Comparison of ENCODE assay signal across 8 cellular contexts in the genomic region with DNA sequence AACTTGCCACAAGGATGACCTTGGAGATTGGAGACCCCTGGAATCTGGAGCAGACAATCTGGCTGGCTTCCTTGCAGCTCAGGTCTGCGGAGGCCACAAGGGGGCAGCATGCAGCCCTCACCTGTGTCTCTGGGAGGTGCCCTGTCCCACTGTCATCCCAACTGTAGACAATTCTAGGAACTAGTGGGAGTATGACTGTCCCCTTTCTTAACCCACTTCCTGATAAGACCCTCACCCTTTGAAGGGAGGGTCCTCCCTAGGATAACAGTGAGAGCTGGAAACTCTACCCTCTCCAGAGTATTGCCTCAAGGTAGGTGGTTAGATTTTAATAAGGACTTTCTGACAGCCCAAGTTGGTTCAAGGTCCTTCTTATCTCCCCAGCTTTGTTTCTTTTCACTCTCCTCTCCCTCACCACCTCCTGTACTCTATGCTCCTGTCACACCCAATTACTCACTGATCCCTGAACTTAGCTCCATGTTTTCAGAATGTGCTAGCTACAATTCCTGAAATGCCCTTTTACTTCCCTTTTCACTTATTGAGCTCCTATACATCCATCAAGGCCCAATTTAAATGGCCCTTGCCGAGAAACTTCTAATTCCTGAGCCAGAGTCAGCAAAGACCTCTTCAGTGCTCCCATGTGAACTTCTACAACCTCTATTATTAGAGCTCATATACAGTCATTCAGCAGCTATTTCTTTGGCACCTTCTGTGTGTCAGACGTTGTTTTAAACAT. TPM values are rescaled to one million over a fixed set of nuclear protein-coding genes. Genes with fewer than 3 reads are reported as not detected.
DNase-seq lines count a peak whose midpoint lies in the region; ATAC-seq and TF ChIP-seq lines count a peak whose summit lies in the region.

No MANE protein-coding gene starts in this region.

- TF ChIP-seq CTCF in NB4 (IDR thresholded peaks at IDR 0.05; ENCODE audit: low read depth, low read length) (peak; percentile 90), natural killer cell (IDR thresholded peaks at IDR 0.05) (peak; percentile 72), stomach (IDR thresholded peaks at IDR 0.05) (peak in 4 of 7 experiments; percentile 63 to 77 (median 72))

- no peak for TF ChIP-seq POLR2A in NB4 (IDR thresholded peaks at IDR 0.05; ENCODE audit: extremely low read depth, insufficient read length)
- no peak for TF ChIP-seq POLR2A in stomach (IDR thresholded peaks at IDR 0.05)

- H3K4me1 ChIP-seq in stomach, result peaks cover 0 to 15% (median 12%) of the 10 kb centered on the region in 4 donors

- 16 to 43% (median 24%) methylated on average over 3 of the region's 3 CpGs for WGBS in stomach, 5 donors

- H3K36me3 ChIP-seq in stomach, result peaks cover 18 to 51% (median 47%) of the 10 kb centered on the region in 4 donors

- H3K9me3 ChIP-seq in stomach, result no peaks in the 10 kb centered on the region

- no peak for TF ChIP-seq EP300 in stomach (IDR thresholded peaks at IDR 0.05)

- H3K4me3 ChIP-seq in NB4 (ENCODE audit: low read depth, low read length) (no peak overlapping the region), stomach (no peak overlapping the region)

- peaks cover 0 to 29% of the 10 kb centered on the region in 2 donors for H3K4me1 Mint-ChIP-seq in natural killer cell

- ATAC-seq in natural killer cell (peak; percentile 49 to 77 (median 66)), HG03442 (IDR thresholded peaks at IDR 0.05; ENCODE audit: unreplicated experiment) (no peak)

- H3K36me3 Mint-ChIP-seq in natural killer cell, result peaks cover 6% of the 10 kb centered on the region

- no peak overlapping the region for H3K27ac ChIP-seq in stomach

- peak; percentile 54 for DNase-seq in Daoy (ENCODE audit: low read depth)
- DNase-seq in NB4 (ENCODE audit: low read depth), result peak; percentile 54
- peak; percentile 63 to 67 for DNase-seq in activated CD4-positive, alpha-beta T cell treated with anti-CD3 and anti-CD28 coated beads, Interleukin-2, amount 50 U/mL, for 4 hours
- peak; percentile 54 for DNase-seq in effector CD8-positive, alpha-beta T cell (lab: John Stamatoyannopoulos, UW)
- peak; percentile 51 for DNase-seq in natural killer cell
- DNase-seq in stomach, result peak; percentile 66
- DNase-seq in HuH-7.5 (ENCODE audit: low spot score), result no peak

- no peak overlapping the region for H3K4me3 Mint-ChIP-seq in natural killer cell

- H3K27ac Mint-ChIP-seq in natural killer cell, result peak overlapping the region in 1 of 2 donors; percentile 10

- no peaks in the 10 kb centered on the region for H3K27me3 ChIP-seq in stomach

- intact Hi-C loops in natural killer cell (cut with micrococcal nuclease), result loop anchor here (1.0 kb wide), 2 partner anchors 76 to 178 kb away; no protein-coding TSS in a partner anchor
- intact Hi-C loops in stomach (cut with DNase I; ENCODE audit: low total_unique reads), result loop anchor here (10.0 kb wide), 1 partner anchor 70 kb away; no protein-coding TSS in a partner anchor

- H3K9me3 Mint-ChIP-seq in natural killer cell, result no peaks in the 10 kb centered on the region

- no peaks in the 10 kb centered on the region for H3K27me3 Mint-ChIP-seq in natural killer cell (ENCODE audit: low read depth in 2 of 2)

RNA-seq across cellular contexts. Expression of a gene that starts 9.2 kb away (rescaled TPM):
- total RNA-seq in Daoy (2014; rRNA removed; shearing (Covaris generic)), result 0.17 TPM in 1 of 2 replicates, not detected in the other
- total RNA-seq in natural killer cell, result under 1 TPM; 0.14 to 0.45 (median 0.35) TPM
- total RNA-seq in stomach, result 1 to 10 TPM in 2 of 5 donors, under 1 TPM in 2, not detected in 1; 0.55 to 7.6 (median 2.5) TPM
- polyA plus RNA-seq in stomach, result 1 to 10 TPM in 1 of 3 donors, under 1 TPM in 2; 0.31 to 2.2 (median 0.56) TPM
